In the genomic region with DNA sequence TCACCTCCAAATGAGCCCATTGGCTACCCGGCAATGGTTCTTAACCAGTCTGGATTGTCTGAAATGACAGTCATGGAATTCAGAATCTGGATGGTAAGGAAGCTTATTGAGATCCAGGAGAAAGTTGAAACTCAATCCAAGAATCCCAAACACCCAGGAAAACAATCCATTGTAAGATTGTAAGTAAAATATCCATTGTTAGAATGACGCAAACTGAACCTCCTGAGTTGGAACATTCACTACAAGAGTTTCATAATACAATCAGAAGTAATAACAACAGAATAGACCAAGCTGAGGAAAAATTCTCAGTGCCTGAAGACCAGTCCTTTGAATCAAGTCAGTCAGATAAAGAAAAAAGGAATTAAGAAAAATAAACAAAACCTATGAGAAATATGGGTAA, we compare ENCODE assay signal across 1 cellular context.
TF ChIP-seq lines count a peak whose summit lies in the region.

No MANE protein-coding gene starts in this region.

TF ChIP-seq in GM23338, 12 proteins besides CTCF, POLR2A, EP300 and RAD21 (continued from another document):
- TF ChIP-seq, protein P1, sequence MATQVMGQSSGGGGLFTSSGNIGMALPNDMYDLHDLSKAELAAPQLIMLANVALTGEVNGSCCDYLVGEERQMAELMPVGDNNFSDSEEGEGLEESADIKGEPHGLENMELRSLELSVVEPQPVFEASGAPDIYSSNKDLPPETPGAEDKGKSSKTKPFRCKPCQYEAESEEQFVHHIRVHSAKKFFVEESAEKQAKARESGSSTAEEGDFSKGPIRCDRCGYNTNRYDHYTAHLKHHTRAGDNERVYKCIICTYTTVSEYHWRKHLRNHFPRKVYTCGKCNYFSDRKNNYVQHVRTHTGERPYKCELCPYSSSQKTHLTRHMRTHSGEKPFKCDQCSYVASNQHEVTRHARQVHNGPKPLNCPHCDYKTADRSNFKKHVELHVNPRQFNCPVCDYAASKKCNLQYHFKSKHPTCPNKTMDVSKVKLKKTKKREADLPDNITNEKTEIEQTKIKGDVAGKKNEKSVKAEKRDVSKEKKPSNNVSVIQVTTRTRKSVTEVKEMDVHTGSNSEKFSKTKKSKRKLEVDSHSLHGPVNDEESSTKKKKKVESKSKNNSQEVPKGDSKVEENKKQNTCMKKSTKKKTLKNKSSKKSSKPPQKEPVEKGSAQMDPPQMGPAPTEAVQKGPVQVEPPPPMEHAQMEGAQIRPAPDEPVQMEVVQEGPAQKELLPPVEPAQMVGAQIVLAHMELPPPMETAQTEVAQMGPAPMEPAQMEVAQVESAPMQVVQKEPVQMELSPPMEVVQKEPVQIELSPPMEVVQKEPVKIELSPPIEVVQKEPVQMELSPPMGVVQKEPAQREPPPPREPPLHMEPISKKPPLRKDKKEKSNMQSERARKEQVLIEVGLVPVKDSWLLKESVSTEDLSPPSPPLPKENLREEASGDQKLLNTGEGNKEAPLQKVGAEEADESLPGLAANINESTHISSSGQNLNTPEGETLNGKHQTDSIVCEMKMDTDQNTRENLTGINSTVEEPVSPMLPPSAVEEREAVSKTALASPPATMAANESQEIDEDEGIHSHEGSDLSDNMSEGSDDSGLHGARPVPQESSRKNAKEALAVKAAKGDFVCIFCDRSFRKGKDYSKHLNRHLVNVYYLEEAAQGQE (IDR thresholded peaks at IDR 0.05; ENCODE audit: unreplicated experiment) = no peak
- TF ChIP-seq POLR2AphosphoS5 (IDR thresholded peaks at IDR 0.05; ENCODE audit: low read depth) (no peak), STAT1 (IDR thresholded peaks at IDR 0.05; ENCODE audit: unreplicated experiment) (no peak), JUNB (IDR thresholded peaks at IDR 0.05; ENCODE audit: unreplicated experiment) (no peak), ZNF331 (CRISPR knock-in tag; IDR thresholded peaks at IDR 0.05; ENCODE audit: low read depth) (no peak), ZNF114 (CRISPR knock-in tag; IDR thresholded peaks at IDR 0.05) (no peak), EZH2phosphoT487 (IDR thresholded peaks at IDR 0.05; ENCODE audit: unreplicated experiment) (no peak)
- TF ChIP-seq, protein P2, sequence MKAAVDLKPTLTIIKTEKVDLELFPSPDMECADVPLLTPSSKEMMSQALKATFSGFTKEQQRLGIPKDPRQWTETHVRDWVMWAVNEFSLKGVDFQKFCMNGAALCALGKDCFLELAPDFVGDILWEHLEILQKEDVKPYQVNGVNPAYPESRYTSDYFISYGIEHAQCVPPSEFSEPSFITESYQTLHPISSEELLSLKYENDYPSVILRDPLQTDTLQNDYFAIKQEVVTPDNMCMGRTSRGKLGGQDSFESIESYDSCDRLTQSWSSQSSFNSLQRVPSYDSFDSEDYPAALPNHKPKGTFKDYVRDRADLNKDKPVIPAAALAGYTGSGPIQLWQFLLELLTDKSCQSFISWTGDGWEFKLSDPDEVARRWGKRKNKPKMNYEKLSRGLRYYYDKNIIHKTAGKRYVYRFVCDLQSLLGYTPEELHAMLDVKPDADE (IDR thresholded peaks at IDR 0.05) = no peak
